ENCODE assay signal across 15 cellular contexts in the genomic region with DNA sequence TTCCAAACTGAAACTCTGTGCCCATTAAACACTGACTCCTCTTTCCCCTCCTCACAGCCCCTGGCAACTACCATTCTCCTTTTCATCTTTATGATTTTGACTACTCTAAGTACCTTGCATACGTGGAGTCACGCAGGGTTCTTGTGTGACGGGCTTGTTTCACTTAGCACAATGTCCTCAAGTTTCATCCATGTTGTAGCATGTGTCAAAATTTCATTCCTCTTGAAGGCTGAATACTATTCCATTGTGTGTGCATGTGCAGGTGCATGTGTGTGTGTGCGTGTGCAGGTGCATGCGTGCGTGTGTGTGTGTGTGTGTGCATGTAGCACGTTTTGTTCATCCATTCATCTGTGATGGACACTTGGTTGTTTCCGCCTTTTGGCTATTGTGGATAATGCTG.
A peak's percentile ranks its signal among the peaks of the same experiment; 100 is the strongest.
DNase-seq lines count a peak whose midpoint lies in the region; ATAC-seq, FAIRE-seq and TF ChIP-seq lines count a peak whose summit lies in the region.
"Had no signal": no experiment of that assay in that cellular context is flagged by ENCODE, and none has a peak within 500 bp of the region (broad histone marks: within the 10 kb centered on the region; RNA-seq: fewer than 3 reads in every experiment).

No MANE protein-coding gene starts in this region.

- no peaks in the 10 kb centered on the region for H3K9me1 ChIP-seq in K562 (ENCODE audit: control insufficient read depth, insufficient read depth, low read length)

- H3K9me3 ChIP-seq in CD8-positive, alpha-beta T cell (ENCODE audit: low read length), result no peaks in the 10 kb centered on the region
- H3K9me3 ChIP-seq in K562 (replicated peaks; ENCODE audit: control insufficient read depth, insufficient read depth, low read depth, low read length), result no peaks in the 10 kb centered on the region
- H3K9me3 ChIP-seq: gastrocnemius medialis had no signal

- intact Hi-C loops in CD8-positive, alpha-beta T cell (cut with DNase I, micrococcal nuclease), result loop anchor here (5.0 to 10.0 kb wide), 6 partner anchors 46 to 442 kb away; no protein-coding TSS in a partner anchor
- intact Hi-C loops in K562 (cut with micrococcal nuclease), result no loop called here

- H3K4me3 Mint-ChIP-seq in CD8-positive, alpha-beta T cell, result no peak overlapping the region
- H3K4me3 Mint-ChIP-seq in IgD-negative memory B cell (peak overlapping the region in 1 of 4 donors; percentile 65), nephron progenitor cell (no peak overlapping the region)

- 71% methylated on average over 7 of the region's 8 CpGs for WGBS in K562 (ENCODE audit: insufficient coverage, low coverage, missing lambda C conversion rate)

- no peaks in the 10 kb centered on the region for H4K20me1 ChIP-seq in K562 (replicated peaks; ENCODE audit: control insufficient read depth, insufficient read depth, low read length)

- no peak overlapping the region for H3K4me2 ChIP-seq in K562 (ENCODE audit: insufficient read depth, low read length)

- no peak for DNase-seq in CD8-positive, alpha-beta T cell
- DNase-seq in K562 (ENCODE audit: extremely low read depth in 1 of 4, low spot score in 3 of 4) (no peak), nephron progenitor cell (no peak), MV-4-11 (lab: John Stamatoyannopoulos, UW) (no peak), NCI-H1048 (lab: John Stamatoyannopoulos, UW) (no peak)
- DNase-seq: activated CD8-positive, alpha-beta memory T cell treated with anti-CD3 and anti-CD28 coated beads, Interleukin-2, amount 50 U/mL, for 48 hours; effector CD4-positive, alpha-beta T cell; gastrocnemius medialis; NCI-H146; NCI-H510A treated with DMSO at 0.1 percent for 48 hours; retina; RPMI8226 had no signal

- no peaks in the 10 kb centered on the region for H3K36me3 Mint-ChIP-seq in CD8-positive, alpha-beta T cell
- H3K36me3 Mint-ChIP-seq in IgD-negative memory B cell, result peaks cover 2% of the 10 kb centered on the region
- H3K36me3 Mint-ChIP-seq in nephron progenitor cell (ENCODE audit: low read depth), result peaks cover 14% of the 10 kb centered on the region

- CTCF ChIA-PET in CD8-positive, alpha-beta T cell (lab: Charles Lee), result interaction anchor here (1.6 to 5.8 kb wide), 2 partner anchors 94 to 102 kb away, joined by 3 to 35 read pairs; no protein-coding TSS in a partner anchor
- CTCF ChIA-PET in K562 (lab: Yijun Ruan, JAX; ENCODE audit: low intra/inter-chr PET ratio), result no interaction called here

- H3K27ac ChIP-seq in CD8-positive, alpha-beta T cell (ENCODE audit: low read depth, low read length), result no peak overlapping the region
- no peak overlapping the region for H3K27ac ChIP-seq in K562 (ENCODE audit: extremely low read depth, low read depth, low read length)
- H3K27ac ChIP-seq: gastrocnemius medialis had no signal

- TF ChIP-seq EP300 in K562 (IDR thresholded peaks at IDR 0.05; ENCODE audit: low read length), result no peak

- H3K9me3 Mint-ChIP-seq in CD8-positive, alpha-beta T cell, result no peaks in the 10 kb centered on the region
- H3K9me3 Mint-ChIP-seq in IgD-negative memory B cell (no peaks in the 10 kb centered on the region), nephron progenitor cell (peaks cover 19% of the 10 kb centered on the region)

- peaks cover 61% of the 10 kb centered on the region for H3K4me1 Mint-ChIP-seq in CD8-positive, alpha-beta T cell (ENCODE audit: low read depth)
- H3K4me1 Mint-ChIP-seq in IgD-negative memory B cell (peaks cover 43 to 55% (median 54%) of the 10 kb centered on the region in 3 donors), nephron progenitor cell (peaks cover 100% of the 10 kb centered on the region)

- peak overlapping the region; percentile 96 for H3K27ac Mint-ChIP-seq in CD8-positive, alpha-beta T cell
- H3K27ac Mint-ChIP-seq in IgD-negative memory B cell (peak overlapping the region; percentile 90 to 99 (median 99)), nephron progenitor cell (peak overlapping the region; percentile 80)

- no peaks in the 10 kb centered on the region for H3K27me3 ChIP-seq in CD8-positive, alpha-beta T cell (ENCODE audit: insufficient read depth, low read length)
- H3K27me3 ChIP-seq in K562 (ENCODE audit: control insufficient read depth in 2 of 2, insufficient read depth in 2 of 2, low read length in 2 of 2), result peaks cover 0 to 9% of the 10 kb centered on the region in 2 experiments; a peak in 1 of 5 replicates
- H3K27me3 ChIP-seq: gastrocnemius medialis had no signal

- BruUV-seq in K562 (replicated peaks; lab: Mats Ljungman, UMichigan), result no TSS peak

- no peaks in the 10 kb centered on the region for H3K36me3 ChIP-seq in CD8-positive, alpha-beta T cell (ENCODE audit: insufficient read depth, low read length)
- no peaks in the 10 kb centered on the region for H3K36me3 ChIP-seq in K562 (ENCODE audit: control insufficient read depth, insufficient read depth, low read length)
- H3K36me3 ChIP-seq: gastrocnemius medialis had no signal

- H2AFZ ChIP-seq in K562 (ENCODE audit: low read depth, low read length), result no peak overlapping the region

- H3K9ac ChIP-seq in K562 (ENCODE audit: insufficient read depth in 1 of 2, low read depth in 2 of 2, low read length in 2 of 2), result no peak overlapping the region

- ATAC-seq in CD8-positive, alpha-beta T cell, result no peak
- ATAC-seq in K562 (no peak), HG02642 (IDR thresholded peaks at IDR 0.05; ENCODE audit: poor library complexity, unreplicated experiment) (no peak)
- ATAC-seq: gastrocnemius medialis had no signal

- no peak for TF ChIP-seq CTCF in CD8-positive, alpha-beta T cell (IDR thresholded peaks at IDR 0.05)
- no peak for TF ChIP-seq CTCF in K562 (IDR thresholded peaks at IDR 0.05 in 2 of 3, conservative IDR thresholded peaks at IDR 0.05 in 1 of 3; ENCODE audit: insufficient read depth in 2 of 3, low read depth in 1 of 3, low read length in 3 of 3)
- no peak for TF ChIP-seq CTCF in nephron progenitor cell (IDR thresholded peaks at IDR 0.05)

- H3K4me1 ChIP-seq in CD8-positive, alpha-beta T cell (ENCODE audit: insufficient read depth, low read length), result peaks cover 46% of the 10 kb centered on the region
- H3K4me1 ChIP-seq in K562 (replicated peaks in 1 of 2; ENCODE audit: control insufficient read depth in 2 of 2, insufficient read depth in 2 of 2, low read length in 2 of 2), result peaks cover 0 to 12% of the 10 kb centered on the region in 2 experiments; a peak in 3 of 5 replicates

- H3K27me3 Mint-ChIP-seq in CD8-positive, alpha-beta T cell (ENCODE audit: low read depth), result no peaks in the 10 kb centered on the region
- no peaks in the 10 kb centered on the region for H3K27me3 Mint-ChIP-seq in IgD-negative memory B cell
- peaks cover 10% of the 10 kb centered on the region for H3K27me3 Mint-ChIP-seq in nephron progenitor cell (ENCODE audit: low read depth, poor library complexity)

- FAIRE-seq in K562 (lab: Jason Lieb, UNC), result no peak
- FAIRE-seq: islet of Langerhans had no signal

- POLR2A ChIA-PET in CD8-positive, alpha-beta T cell (lab: Charles Lee), result interaction anchor here (1.1 to 4.7 kb wide), 3 partner anchors 95 to 203 kb away, joined by 3 to 32 read pairs (median 3); no protein-coding TSS in a partner anchor
- POLR2A ChIA-PET in K562 (lab: Yijun Ruan, JAX), result no interaction called here

- no peaks in the 10 kb centered on the region for H3K79me2 ChIP-seq in K562 (ENCODE audit: control insufficient read depth, insufficient read depth, low read length)

- no peak overlapping the region for H3K4me3 ChIP-seq in CD8-positive, alpha-beta T cell (ENCODE audit: low read depth, low read length)
- no peak overlapping the region for H3K4me3 ChIP-seq in K562
- H3K4me3 ChIP-seq: gastrocnemius medialis had no signal

- no peak for TF ChIP-seq POLR2A in K562 (conservative IDR thresholded peaks at IDR 0.05)

- no peak for TF ChIP-seq RAD21 in K562 (CRISPR knock-in tag; conservative IDR thresholded peaks at IDR 0.05 in 1 of 2, IDR thresholded peaks at IDR 0.05 in 1 of 2)

- in situ Hi-C loops in K562 (cut with MboI), result no loop called here

TF ChIP-seq in K562, 482 proteins besides CTCF, POLR2A, EP300 and RAD21:
- peak; percentile 19 for TF ChIP-seq ZNF146 (CRISPR knock-in tag; IDR thresholded peaks at IDR 0.05; ENCODE audit: unreplicated experiment)
- no peak for TF ChIP-seq NR2C1 (IDR thresholded peaks at IDR 0.05)
- TF ChIP-seq NR2C1 (tag; IDR thresholded peaks at IDR 0.05), result no peak
